1 cellular context compared by ENCODE assay signal in the genomic region with DNA sequence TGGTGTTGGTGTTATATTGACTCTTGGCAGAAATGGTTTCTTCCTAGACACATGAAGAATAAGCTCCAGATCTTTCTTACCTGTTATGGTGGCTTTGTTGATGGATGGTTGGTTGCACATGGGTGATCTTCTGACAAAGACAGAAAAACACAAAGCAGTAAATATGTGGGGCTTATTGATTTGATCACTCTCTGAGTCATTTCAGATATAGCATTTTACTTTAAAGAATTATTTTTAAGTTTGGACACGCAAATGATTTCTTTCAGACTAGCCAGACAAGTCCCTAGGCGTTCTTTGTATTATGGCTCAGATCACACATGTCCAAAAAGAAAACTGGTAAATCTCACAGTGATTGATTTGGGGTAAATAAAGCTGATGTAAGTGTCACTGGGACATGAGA.
A peak's percentile ranks its signal among the peaks of the same experiment; 100 is the strongest.
TF ChIP-seq lines count a peak whose summit lies in the region.

No MANE protein-coding gene starts in this region.

TF ChIP-seq in GM12878, 131 proteins besides CTCF, POLR2A, EP300 and RAD21 (continued from another document):
- TF ChIP-seq, protein P1, sequence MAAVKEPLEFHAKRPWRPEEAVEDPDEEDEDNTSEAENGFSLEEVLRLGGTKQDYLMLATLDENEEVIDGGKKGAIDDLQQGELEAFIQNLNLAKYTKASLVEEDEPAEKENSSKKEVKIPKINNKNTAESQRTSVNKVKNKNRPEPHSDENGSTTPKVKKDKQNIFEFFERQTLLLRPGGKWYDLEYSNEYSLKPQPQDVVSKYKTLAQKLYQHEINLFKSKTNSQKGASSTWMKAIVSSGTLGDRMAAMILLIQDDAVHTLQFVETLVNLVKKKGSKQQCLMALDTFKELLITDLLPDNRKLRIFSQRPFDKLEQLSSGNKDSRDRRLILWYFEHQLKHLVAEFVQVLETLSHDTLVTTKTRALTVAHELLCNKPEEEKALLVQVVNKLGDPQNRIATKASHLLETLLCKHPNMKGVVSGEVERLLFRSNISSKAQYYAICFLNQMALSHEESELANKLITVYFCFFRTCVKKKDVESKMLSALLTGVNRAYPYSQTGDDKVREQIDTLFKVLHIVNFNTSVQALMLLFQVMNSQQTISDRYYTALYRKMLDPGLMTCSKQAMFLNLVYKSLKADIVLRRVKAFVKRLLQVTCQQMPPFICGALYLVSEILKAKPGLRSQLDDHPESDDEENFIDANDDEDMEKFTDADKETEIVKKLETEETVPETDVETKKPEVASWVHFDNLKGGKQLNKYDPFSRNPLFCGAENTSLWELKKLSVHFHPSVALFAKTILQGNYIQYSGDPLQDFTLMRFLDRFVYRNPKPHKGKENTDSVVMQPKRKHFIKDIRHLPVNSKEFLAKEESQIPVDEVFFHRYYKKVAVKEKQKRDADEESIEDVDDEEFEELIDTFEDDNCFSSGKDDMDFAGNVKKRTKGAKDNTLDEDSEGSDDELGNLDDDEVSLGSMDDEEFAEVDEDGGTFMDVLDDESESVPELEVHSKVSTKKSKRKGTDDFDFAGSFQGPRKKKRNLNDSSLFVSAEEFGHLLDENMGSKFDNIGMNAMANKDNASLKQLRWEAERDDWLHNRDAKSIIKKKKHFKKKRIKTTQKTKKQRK (IDR thresholded peaks at IDR 0.05; ENCODE audit: low read depth, low read length) = no peak
- TF ChIP-seq ZNF622 (IDR thresholded peaks at IDR 0.05) (no peak), SMAD5 (IDR thresholded peaks at IDR 0.05; ENCODE audit: low read depth) (no peak), PML (IDR thresholded peaks at IDR 0.05; ENCODE audit: low read length) (peak; percentile 79; the same call in 1 of the 2 replicates), NR2C2 (IDR thresholded peaks at IDR 0.05; ENCODE audit: borderline replicate concordance, control insufficient read depth, insufficient read length, low read depth) (no peak), RUNX3 (IDR thresholded peaks at IDR 0.05; ENCODE audit: low read length) (peak; percentile 92), ZBED1 (IDR thresholded peaks at IDR 0.05; ENCODE audit: borderline replicate concordance) (peak; percentile 87), ZNF217 (IDR thresholded peaks at IDR 0.05) (peak; percentile 98), ATF2 (IDR thresholded peaks at IDR 0.05; ENCODE audit: low read length) (peak; percentile 94), JUNB (IDR thresholded peaks at IDR 0.05) (peak; percentile 98), FOXM1 (IDR thresholded peaks at IDR 0.05; ENCODE audit: low read depth, low read length) (peak; percentile 98), BMI1 (IDR thresholded peaks at IDR 0.05; ENCODE audit: borderline replicate concordance) (peak; percentile 80), ZNF274 (IDR thresholded peaks at IDR 0.05; ENCODE audit: insufficient read depth, insufficient read length) (no peak), NR2F1 (conservative IDR thresholded peaks at IDR 0.05) (peak; percentile 80), CBX5 (IDR thresholded peaks at IDR 0.05; ENCODE audit: low read depth) (no peak), IRF4 (IDR thresholded peaks at IDR 0.05; ENCODE audit: low read depth, low read length) (peak; percentile 76; the same call in 1 of the 2 replicates), IKZF1 (conservative IDR thresholded peaks at IDR 0.05) (peak; percentile 43; the same call in 1 of the 2 replicates), FOS (IDR thresholded peaks at IDR 0.05; ENCODE audit: borderline replicate concordance, extremely low read depth, insufficient read length) (no peak)
- TF ChIP-seq, protein P2, sequence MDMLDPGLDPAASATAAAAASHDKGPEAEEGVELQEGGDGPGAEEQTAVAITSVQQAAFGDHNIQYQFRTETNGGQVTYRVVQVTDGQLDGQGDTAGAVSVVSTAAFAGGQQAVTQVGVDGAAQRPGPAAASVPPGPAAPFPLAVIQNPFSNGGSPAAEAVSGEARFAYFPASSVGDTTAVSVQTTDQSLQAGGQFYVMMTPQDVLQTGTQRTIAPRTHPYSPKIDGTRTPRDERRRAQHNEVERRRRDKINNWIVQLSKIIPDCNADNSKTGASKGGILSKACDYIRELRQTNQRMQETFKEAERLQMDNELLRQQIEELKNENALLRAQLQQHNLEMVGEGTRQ (IDR thresholded peaks at IDR 0.05; ENCODE audit: borderline replicate concordance, low read depth, low read length) = no peak
- TF ChIP-seq, protein P3, sequence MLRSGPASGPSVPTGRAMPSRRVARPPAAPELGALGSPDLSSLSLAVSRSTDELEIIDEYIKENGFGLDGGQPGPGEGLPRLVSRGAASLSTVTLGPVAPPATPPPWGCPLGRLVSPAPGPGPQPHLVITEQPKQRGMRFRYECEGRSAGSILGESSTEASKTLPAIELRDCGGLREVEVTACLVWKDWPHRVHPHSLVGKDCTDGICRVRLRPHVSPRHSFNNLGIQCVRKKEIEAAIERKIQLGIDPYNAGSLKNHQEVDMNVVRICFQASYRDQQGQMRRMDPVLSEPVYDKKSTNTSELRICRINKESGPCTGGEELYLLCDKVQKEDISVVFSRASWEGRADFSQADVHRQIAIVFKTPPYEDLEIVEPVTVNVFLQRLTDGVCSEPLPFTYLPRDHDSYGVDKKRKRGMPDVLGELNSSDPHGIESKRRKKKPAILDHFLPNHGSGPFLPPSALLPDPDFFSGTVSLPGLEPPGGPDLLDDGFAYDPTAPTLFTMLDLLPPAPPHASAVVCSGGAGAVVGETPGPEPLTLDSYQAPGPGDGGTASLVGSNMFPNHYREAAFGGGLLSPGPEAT (IDR thresholded peaks at IDR 0.05; ENCODE audit: low read depth) = no peak
- TF ChIP-seq, protein P4, sequence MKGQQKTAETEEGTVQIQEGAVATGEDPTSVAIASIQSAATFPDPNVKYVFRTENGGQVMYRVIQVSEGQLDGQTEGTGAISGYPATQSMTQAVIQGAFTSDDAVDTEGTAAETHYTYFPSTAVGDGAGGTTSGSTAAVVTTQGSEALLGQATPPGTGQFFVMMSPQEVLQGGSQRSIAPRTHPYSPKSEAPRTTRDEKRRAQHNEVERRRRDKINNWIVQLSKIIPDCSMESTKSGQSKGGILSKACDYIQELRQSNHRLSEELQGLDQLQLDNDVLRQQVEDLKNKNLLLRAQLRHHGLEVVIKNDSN (IDR thresholded peaks at IDR 0.05; ENCODE audit: borderline replicate concordance, extremely low read length, insufficient read depth, low read depth, low read length) = no peak
